In genomic region chr7:961546-962400, GRCh38 we compare ENCODE assay signal across 30 cellular contexts. TPM values are rescaled to one million over a fixed set of nuclear protein-coding genes. Genes with fewer than 3 reads are reported as not detected.
DNase-seq lines count a peak whose midpoint lies in the region; ATAC-seq, FAIRE-seq and TF ChIP-seq lines count a peak whose summit lies in the region.
"Had no signal": no experiment of that assay in that cellular context is flagged by ENCODE, and none has a peak within 500 bp of the region (broad histone marks: within the 10 kb centered on the region; RNA-seq: fewer than 3 reads in every experiment).

No MANE protein-coding gene starts in this region.

- no peak overlapping the region for H2BK15ac ChIP-seq in H9 (ENCODE audit: low read depth, low read length)

- no peak overlapping the region for H3K23ac ChIP-seq in H9 (ENCODE audit: insufficient read length, low read depth, low read length)

- H3K36me3 Mint-ChIP-seq in CD4-positive, alpha-beta T cell (ENCODE audit: low read depth): peaks cover 6% of the 10 kb centered on the region
- H3K36me3 Mint-ChIP-seq in H9 (ENCODE audit: insufficient read depth in 1 of 3, low read depth in 3 of 3): peaks cover 0 to 5% (median 0%) of the 10 kb centered on the region in 3 experiments; a peak in 4 of 7 replicates
- H3K36me3 Mint-ChIP-seq in osteocyte (ENCODE audit: unreplicated experiment): no peaks in the 10 kb centered on the region

- no peak overlapping the region; the same call in 1 of the 2 replicates for H3K14ac ChIP-seq in H9 (ENCODE audit: insufficient read depth, low read length)

- H3K4me3 ChIP-seq in kidney (ENCODE audit: low read length in 2 of 2): no peak overlapping the region
- H3K4me3 ChIP-seq: ascending aorta, pancreas, testis had no signal

- no peak overlapping the region for H3K4ac ChIP-seq in H9 (ENCODE audit: low read depth, low read length)

- no peaks in the 10 kb centered on the region for H3K9me3 Mint-ChIP-seq in CD4-positive, alpha-beta T cell
- peaks cover 0 to 3% of the 10 kb centered on the region in 2 experiments; a peak in 1 of 5 replicates for H3K9me3 Mint-ChIP-seq in H9
- no peaks in the 10 kb centered on the region for H3K9me3 Mint-ChIP-seq in osteocyte (ENCODE audit: unreplicated experiment)
- H3K9me3 Mint-ChIP-seq: activated naive CD4-positive, alpha-beta T cell treated with anti-CD3 and anti-CD28 coated beads, Interleukin-2, amount 10 ng/mL, durations not matched to agents 7 days and 5 days; activated T-cell treated with anti-CD3 and anti-CD28 coated beads, Interleukin-2, amount 50 U/mL, for 4 hours; CD14-positive monocyte; naive thymus-derived CD4-positive, alpha-beta T cell had no signal

- no peak overlapping the region for H2BK5ac ChIP-seq in H9 (ENCODE audit: insufficient read length, low read length)

- no peak for ATAC-seq in CD4-positive, alpha-beta T cell (ENCODE audit: poor library complexity)
- no peak for ATAC-seq in GM21528 (IDR thresholded peaks at IDR 0.05; ENCODE audit: low FRiP score, unreplicated experiment)
- ATAC-seq in HG03025 (IDR thresholded peaks at IDR 0.05; ENCODE audit: low FRiP score, unreplicated experiment): no peak
- ATAC-seq: activated T-cell treated with anti-CD3 and anti-CD28 coated beads, Interleukin-2, amount 50 U/mL, for 4 hours; foreskin keratinocyte; naive thymus-derived CD4-positive, alpha-beta T cell; pancreas had no signal

- H4K91ac ChIP-seq in H9 (ENCODE audit: insufficient read length, low read depth, low read length): no peak overlapping the region

- H2AK5ac ChIP-seq in H9 (ENCODE audit: insufficient read length, low read length): no peak overlapping the region

- intact Hi-C loops in CD4-positive, alpha-beta T cell (cut with DNase I, micrococcal nuclease): no loop called here
- intact Hi-C loops in kidney (cut with DNase I): no loop called here
- intact Hi-C loops in posterior vena cava (cut with DNase I): no loop called here

- POLR2A ChIA-PET in CD4-positive, alpha-beta T cell (lab: Charles Lee): no interaction called here

- no peak for DNase-seq in CD4-positive, alpha-beta T cell
- DNase-seq in amniotic epithelial cell (ENCODE audit: low read depth) (peak; percentile 49), kidney (peak; percentile 64), posterior vena cava (ENCODE audit: low spot score) (peak; percentile 52), H9 (no peak), osteocyte (ENCODE audit: extremely low spot score, unreplicated experiment) (no peak)
- DNase-seq: activated CD4-positive, CD25-positive, alpha-beta regulatory T cell treated with anti-CD3 and anti-CD28 coated beads, Interleukin-2, amount 50 U/mL, for 72 hours; activated CD8-positive, alpha-beta memory T cell treated with anti-CD3 and anti-CD28 coated beads for 24 hours; activated naive CD4-positive, alpha-beta T cell treated with anti-CD3 and anti-CD28 coated beads, Interleukin-2, amount 10 ng/mL, durations not matched to agents 7 days and 5 days; activated T-cell treated with anti-CD3 and anti-CD28 coated beads, Interleukin-2, amount 50 U/mL, for 4 hours; effector CD8-positive, alpha-beta T cell; foreskin keratinocyte; mesendoderm; naive thymus-derived CD4-positive, alpha-beta T cell; NCI-H1048; NCI-H187 treated with DMSO at 0.1 percent for 48 hours; NCI-H748 treated with DMSO at 0.1 percent for 48 hours; OCI-M1; SHP77 had no signal

- no peaks in the 10 kb centered on the region for H3K23me2 ChIP-seq in H9 (ENCODE audit: insufficient read length, low read depth, low read length, poor library complexity, severe bottlenecking)

- no peak overlapping the region for H3T11ph ChIP-seq in H9 (ENCODE audit: low read length)

- no peaks in the 10 kb centered on the region for H3K27me3 ChIP-seq in CD4-positive, alpha-beta T cell (ENCODE audit: control insufficient read depth, insufficient read depth, low read length)
- H3K27me3 ChIP-seq in H9 (ENCODE audit: insufficient read depth, low read length): no peaks in the 10 kb centered on the region
- H3K27me3 ChIP-seq: ascending aorta, pancreas, testis had no signal

- H3K79me1 ChIP-seq in H9 (ENCODE audit: insufficient read depth, low read depth, low read length, poor library complexity, severe bottlenecking): no peaks in the 10 kb centered on the region

- H2BK12ac ChIP-seq in H9 (ENCODE audit: insufficient read length, low read depth, low read length): no peak overlapping the region

- H2AFZ ChIP-seq in H9 (ENCODE audit: low read length): no peak overlapping the region

- no peak for FAIRE-seq in kidney (lab: Jason Lieb, UNC)
- FAIRE-seq: G401.6, keratinocyte, pancreas had no signal

- peak overlapping the region; percentile 58 for H3K4me3 Mint-ChIP-seq in CD4-positive, alpha-beta T cell
- H3K4me3 Mint-ChIP-seq in H9 (no peak overlapping the region; a peak in 1 of 5 replicates), osteocyte (ENCODE audit: unreplicated experiment) (no peak overlapping the region)
- H3K4me3 Mint-ChIP-seq: activated naive CD4-positive, alpha-beta T cell treated with anti-CD3 and anti-CD28 coated beads, Interleukin-2, amount 10 ng/mL, durations not matched to agents 7 days and 5 days; activated T-cell treated with anti-CD3 and anti-CD28 coated beads, Interleukin-2, amount 50 U/mL, for 4 hours had no signal

- H2BK120ac ChIP-seq in H9 (ENCODE audit: low read depth, low read length, poor library complexity, severe bottlenecking): no peak overlapping the region

- H3K18ac ChIP-seq in H9 (ENCODE audit: insufficient read length, low read depth, low read length): no peak overlapping the region

- H4K8ac ChIP-seq in H9 (replicated peaks; ENCODE audit: insufficient read length, low read depth, low read length): no peak overlapping the region

- H3K27ac Mint-ChIP-seq in CD4-positive, alpha-beta T cell: no peak overlapping the region
- H3K27ac Mint-ChIP-seq in H9 (no peak overlapping the region), osteocyte (ENCODE audit: unreplicated experiment) (no peak overlapping the region)
- H3K27ac Mint-ChIP-seq: activated naive CD4-positive, alpha-beta T cell treated with anti-CD3 and anti-CD28 coated beads, Interleukin-2, amount 10 ng/mL, durations not matched to agents 7 days and 5 days; naive thymus-derived CD4-positive, alpha-beta T cell had no signal

- H3K4me1 Mint-ChIP-seq in CD4-positive, alpha-beta T cell (ENCODE audit: low read depth): peaks cover 28% of the 10 kb centered on the region
- peaks cover 12 to 24% of the 10 kb centered on the region in 2 experiments for H3K4me1 Mint-ChIP-seq in H9
- H3K4me1 Mint-ChIP-seq in osteocyte (ENCODE audit: unreplicated experiment): peaks cover 27% of the 10 kb centered on the region

- H3K9ac ChIP-seq in kidney (ENCODE audit: low read length in 2 of 2) (no peak overlapping the region), H9 (ENCODE audit: extremely low read depth, insufficient read length, low read length) (no peak overlapping the region)

- CTCF ChIA-PET in CD4-positive, alpha-beta T cell (lab: Charles Lee): interaction anchor here (1.1 kb wide), 1 partner anchor 11 kb away, joined by 8 read pairs; no protein-coding TSS in a partner anchor

- H3K4me2 ChIP-seq in H9 (ENCODE audit: insufficient read depth, insufficient read length, low read length): no peak overlapping the region

- H3K4me1 ChIP-seq in kidney (ENCODE audit: control insufficient read depth in 1 of 2, insufficient read depth in 1 of 2, low read depth in 1 of 2, low read length in 2 of 2): peaks cover 5 to 21% of the 10 kb centered on the region in 2 donors
- H3K4me1 ChIP-seq in H9 (ENCODE audit: insufficient read depth, low read length): no peaks in the 10 kb centered on the region
- H3K4me1 ChIP-seq: foreskin keratinocyte, pancreas had no signal

- peaks cover 16% of the 10 kb centered on the region for H3K27me3 Mint-ChIP-seq in CD4-positive, alpha-beta T cell
- peaks cover 9% of the 10 kb centered on the region for H3K27me3 Mint-ChIP-seq in H9 (ENCODE audit: low read depth)
- no peaks in the 10 kb centered on the region for H3K27me3 Mint-ChIP-seq in osteocyte (ENCODE audit: unreplicated experiment)

- WGBS in H9 (ENCODE audit: extremely low coverage, insufficient read length, low lambda C conversion rate): no CpG with 5 or more reads among the region's 37 CpGs

- TF ChIP-seq CTCF in CD4-positive, alpha-beta T cell (IDR thresholded peaks at IDR 0.05): no peak
- TF ChIP-seq CTCF in kidney (IDR thresholded peaks at IDR 0.05; ENCODE audit: borderline replicate concordance, extremely low read depth, insufficient read depth): no peak
- TF ChIP-seq CTCF in H9 (conservative IDR thresholded peaks at IDR 0.05): no peak
- no peak for TF ChIP-seq CTCF in osteocyte (IDR thresholded peaks at IDR 0.05)

- H4K5ac ChIP-seq in H9 (ENCODE audit: insufficient read length, low read depth, low read length): no peak overlapping the region

- H4K20me1 ChIP-seq in H9 (ENCODE audit: control insufficient read depth, insufficient read depth, insufficient read length): no peaks in the 10 kb centered on the region

- H3K36me3 ChIP-seq in kidney (ENCODE audit: control insufficient read depth in 1 of 2, insufficient read depth in 2 of 2, low read length in 2 of 2): no peaks in the 10 kb centered on the region
- H3K36me3 ChIP-seq: ascending aorta had no signal

- H3K27ac ChIP-seq in CD4-positive, alpha-beta T cell (ENCODE audit: low read depth, low read length): no peak overlapping the region
- H3K27ac ChIP-seq in kidney (ENCODE audit: low read depth in 2 of 2, low read length in 2 of 2): no peak overlapping the region
- no peak overlapping the region for H3K27ac ChIP-seq in H9 (ENCODE audit: insufficient read length, low read depth, low read length)
- H3K27ac ChIP-seq: ascending aorta, foreskin keratinocyte, pancreas, testis had no signal

- H3K79me2 ChIP-seq in H9 (ENCODE audit: insufficient read depth, low read length): no peaks in the 10 kb centered on the region

- no peak overlapping the region for H3K56ac ChIP-seq in H9 (ENCODE audit: insufficient read length, low read depth, low read length)

- H2BK20ac ChIP-seq in H9 (ENCODE audit: low read depth, low read length, poor library complexity, severe bottlenecking): no peak overlapping the region

- H3K9me3 ChIP-seq in CD4-positive, alpha-beta T cell (ENCODE audit: control insufficient read depth, low read length): no peaks in the 10 kb centered on the region
- H3K9me3 ChIP-seq in kidney (ENCODE audit: control insufficient read depth in 1 of 2, low read length in 2 of 2) (no peaks in the 10 kb centered on the region), H9 (ENCODE audit: control insufficient read depth, low read depth, low read length) (no peaks in the 10 kb centered on the region)
- H3K9me3 ChIP-seq: ascending aorta, pancreas, testis had no signal

RNA-seq across cellular contexts. Expression of gene ADAP1, which starts 7.3 kb away (rescaled TPM):
- 1 to 10 TPM; 6.8 to 7.2 TPM for total RNA-seq in CD4-positive, alpha-beta T cell
- total RNA-seq in kidney (48.2 TPM), posterior vena cava (10 to 100 TPM; 16.3 to 17.8 TPM), H9 (2021) (6.2 and 6.8 TPM in 2 replicates), osteocyte (5.8 and 7.0 TPM in 2 replicates)
- 36.4 TPM for polyA plus RNA-seq in kidney (ENCODE audit: insufficient read depth, low read depth, low replicate concordance)

RNA-seq across cellular contexts. Expression of gene COX19, which starts 13.6 kb away (rescaled TPM):
- 10 to 100 TPM; 47.7 to 51.8 TPM for total RNA-seq in CD4-positive, alpha-beta T cell
- total RNA-seq in kidney (14.7 TPM), posterior vena cava (1 to 10 TPM; 5.9 to 8.4 TPM), H9 (2021) (10.2 and 12.3 TPM in 2 replicates), osteocyte (11.2 and 11.4 TPM in 2 replicates)
- 4.8 TPM for polyA plus RNA-seq in kidney (ENCODE audit: insufficient read depth, low read depth, low replicate concordance)

RNA-seq across cellular contexts. Expression of gene CYP2W1, which starts 21.2 kb away (rescaled TPM):
- total RNA-seq in CD4-positive, alpha-beta T cell: not detected
- 0.13 TPM for total RNA-seq in kidney
- 0.17 TPM for polyA plus RNA-seq in kidney (ENCODE audit: insufficient read depth, low read depth, low replicate concordance)
- not detected for total RNA-seq in posterior vena cava
- total RNA-seq in H9 (2021): not detected in 2 replicates
- not detected in 2 replicates for total RNA-seq in osteocyte
- total RNA-seq: activated T-cell treated with anti-CD3 and anti-CD28 coated beads, Interleukin-2, amount 50 U/mL, for 4 hours; ascending aorta; cerebellum; foreskin keratinocyte; LHCN-M2; naive thymus-derived CD4-positive, alpha-beta T cell had no signal
- polyA plus RNA-seq: AG04450; CD14-positive monocyte; foreskin keratinocyte; naive thymus-derived CD4-positive, alpha-beta T cell had no signal

Comparison
In these comparisons a context has a peak if more than half of its experiments do, and no peak if none do; other contexts are left out.
1. DNase-seq: peak in amniotic epithelial cell (single experiment), kidney (single experiment) and posterior vena cava (single experiment); none in CD4-positive, alpha-beta T cell (0 of 10), H9 (single experiment) and osteocyte (single experiment).